Comparison of ENCODE assay signal across 8 cellular contexts in the genomic region with DNA sequence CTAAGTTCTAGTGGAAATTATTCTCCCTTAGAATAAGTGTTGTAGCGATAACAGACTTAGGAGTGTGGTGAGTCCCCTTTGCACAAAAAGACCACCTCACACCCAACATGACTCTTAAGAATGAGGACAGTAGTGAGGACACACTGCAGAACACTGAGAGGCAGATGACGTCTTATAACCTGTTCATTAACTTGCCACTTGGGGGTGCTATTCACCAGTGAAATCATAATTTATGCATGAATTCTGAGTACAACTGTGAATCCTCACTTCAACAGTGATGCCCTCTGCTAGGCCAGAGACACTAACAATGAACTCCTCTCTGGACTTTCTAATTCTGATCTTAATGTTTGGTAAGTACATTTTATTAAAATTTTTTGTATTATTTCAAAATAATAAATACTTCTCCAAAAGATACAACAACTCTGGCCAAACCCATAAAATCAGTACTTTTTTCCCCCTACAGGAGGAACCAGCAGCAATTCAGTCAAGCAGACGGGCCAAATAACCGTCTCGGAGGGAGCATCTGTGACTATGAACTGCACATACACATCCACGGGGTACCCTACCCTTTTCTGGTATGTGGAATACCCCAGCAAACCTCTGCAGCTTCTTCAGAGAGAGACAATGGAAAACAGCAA.
DNase-seq lines count a peak whose midpoint lies in the region; ATAC-seq and TF ChIP-seq lines count a peak whose summit lies in the region.

No MANE protein-coding gene starts in this region.

- H3K9me3 ChIP-seq in GM23248 (ENCODE audit: low read depth) (no peaks in the 10 kb centered on the region), gastroesophageal sphincter (no peaks in the 10 kb centered on the region)

- TF ChIP-seq POLR2A in gastroesophageal sphincter (IDR thresholded peaks at IDR 0.05) = no peak

- H3K9ac ChIP-seq in GM23248 = no peak overlapping the region

- no peaks in the 10 kb centered on the region for H3F3A ChIP-seq in GM23248 (ENCODE audit: insufficient read depth)

- H3K36me3 ChIP-seq in GM23248 (ENCODE audit: low read depth) (no peaks in the 10 kb centered on the region), gastroesophageal sphincter (no peaks in the 10 kb centered on the region)

- H3K4me1 ChIP-seq in GM23248 (ENCODE audit: insufficient read depth) (no peaks in the 10 kb centered on the region), gastroesophageal sphincter (no peaks in the 10 kb centered on the region)

- no peaks in the 10 kb centered on the region for H3K79me2 ChIP-seq in GM23248 (ENCODE audit: insufficient read depth)

- peak; percentile 65 for ATAC-seq in gastroesophageal sphincter

- H3K4me3 ChIP-seq in GM23248 (no peak overlapping the region), gastroesophageal sphincter (no peak overlapping the region)

- no peaks in the 10 kb centered on the region for H4K20me1 ChIP-seq in GM23248 (ENCODE audit: insufficient read depth)

- TF ChIP-seq CTCF in VCaP (conservative IDR thresholded peaks at IDR 0.05) (peak; percentile 80), gastroesophageal sphincter (IDR thresholded peaks at IDR 0.05) (peak; percentile 44 to 59 (median 56))

- no peak for TF ChIP-seq EP300 in gastroesophageal sphincter (IDR thresholded peaks at IDR 0.05)

- H3K9me2 ChIP-seq in GM23248 (ENCODE audit: insufficient read depth) = no peaks in the 10 kb centered on the region

- peak; percentile 3 for DNase-seq in NK-92 treated with Interleukin-12 subunit alpha and Interleukin-12 subunit beta, amount 100 ng/mL, for 24 hours (lab: John Stamatoyannopoulos, UW)
- DNase-seq in NK-92 (lab: John Stamatoyannopoulos, UW; ENCODE audit: unreplicated experiment) = no peak
- peak; percentile 71 for DNase-seq in GM23248
- DNase-seq in NAMALWA (ENCODE audit: low spot score) = peak; percentile 90
- peak; percentile 91 for DNase-seq in pons (ENCODE audit: low spot score)
- DNase-seq in hepatic stellate cell (ENCODE audit: low spot score) = no peak

- 18 to 22% methylated on average over 6 of the region's 6 CpGs for WGBS in GM23248 (ENCODE audit: low coverage in 1 of 2, low lambda C conversion rate in 2 of 2, missing lambda C conversion rate in 2 of 2), 2 experiments
- 58 to 64% methylated on average over 4 to 6 of the region's 6 CpGs for WGBS in gastroesophageal sphincter (ENCODE audit: low coverage in 1 of 2), 2 donors

- in situ Hi-C loops in GM23248 (cut with MboI) = no loop called here

- H3K4me2 ChIP-seq in GM23248 (ENCODE audit: unreplicated experiment) = no peak overlapping the region

- H3K27me3 ChIP-seq in GM23248 (replicated peaks; ENCODE audit: insufficient read depth) (peaks cover 27% of the 10 kb centered on the region), gastroesophageal sphincter (peaks cover 5% of the 10 kb centered on the region)

- no peak overlapping the region for H3K27ac ChIP-seq in GM23248
- no peak overlapping the region for H3K27ac ChIP-seq in VCaP
- H3K27ac ChIP-seq in gastroesophageal sphincter = no peak overlapping the region

- H2AFZ ChIP-seq in GM23248 = no peak overlapping the region

Comparison
In these comparisons a context has a peak if more than half of its experiments do, and no peak if none do; other contexts are left out.
1. DNase-seq: peak in NK-92 treated with Interleukin-12 subunit alpha and Interleukin-12 subunit beta, amount 100 ng/mL, for 24 hours (single experiment), GM23248 (single experiment), NAMALWA (single experiment) and pons (single experiment); none in NK-92 (single experiment) and hepatic stellate cell (single experiment).